ENCODE assay signal across 20 cellular contexts in the genomic region with DNA sequence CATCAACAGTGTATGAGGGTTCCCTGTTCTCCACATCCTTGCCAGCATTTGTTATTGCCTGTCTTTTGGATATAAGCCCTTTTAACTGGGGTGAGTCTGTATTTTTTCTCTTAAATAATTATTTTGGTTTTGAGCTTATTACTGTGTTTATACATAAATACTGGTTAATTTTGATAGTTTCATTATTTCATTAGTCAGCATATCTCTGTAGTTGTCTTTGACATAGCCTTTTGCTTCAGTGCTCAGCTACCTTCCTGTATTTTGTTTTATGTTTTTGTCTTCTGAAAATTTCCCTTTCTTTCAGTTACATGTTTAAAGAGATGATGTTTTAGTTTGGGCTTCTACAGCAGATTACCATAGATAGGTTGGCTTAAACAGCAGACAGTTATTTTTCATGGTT.
DNase-seq lines count a peak whose midpoint lies in the region; ATAC-seq, FAIRE-seq and TF ChIP-seq lines count a peak whose summit lies in the region.
"Had no signal": no experiment of that assay in that cellular context is flagged by ENCODE, and none has a peak within 500 bp of the region (broad histone marks: within the 10 kb centered on the region; RNA-seq: fewer than 3 reads in every experiment).

No MANE protein-coding gene starts in this region.

- H3K27me3 Mint-ChIP-seq in activated CD4-positive, alpha-beta T cell treated with anti-CD3 and anti-CD28 coated beads, Interleukin-2, amount 10 ng/mL, durations not matched to agents 7 days and 5 days, result no peaks in the 10 kb centered on the region
- no peaks in the 10 kb centered on the region for H3K27me3 Mint-ChIP-seq in activated CD4-positive, alpha-beta T cell treated with anti-CD3 and anti-CD28 coated beads for 36 hours
- H3K27me3 Mint-ChIP-seq in endothelial cell (ENCODE audit: unreplicated experiment) (no peaks in the 10 kb centered on the region), chondrocyte (ENCODE audit: low read depth) (no peaks in the 10 kb centered on the region)
- H3K27me3 Mint-ChIP-seq: CD4-positive, alpha-beta T cell; IgD-negative memory B cell had no signal

- no peaks in the 10 kb centered on the region for H3K27me3 ChIP-seq in MM.1S (replicated peaks; ENCODE audit: insufficient read depth, low read length)

- H3F3A ChIP-seq in MM.1S (ENCODE audit: insufficient read depth, low read length), result no peaks in the 10 kb centered on the region

- no peak overlapping the region for H2AFZ ChIP-seq in MM.1S (ENCODE audit: low read length)

- H3K27ac ChIP-seq in MM.1S (ENCODE audit: low read length) (no peak overlapping the region), kidney (ENCODE audit: low read depth in 2 of 2, low read length in 2 of 2) (no peak overlapping the region)
- H3K27ac ChIP-seq: 22Rv1 had no signal

- POLR2A ChIA-PET in activated CD4-positive, alpha-beta T cell treated with anti-CD3 and anti-CD28 coated beads, Interleukin-2, amount 10 ng/mL, durations not matched to agents 7 days and 5 days (lab: Charles Lee), result no interaction called here
- POLR2A ChIA-PET in activated CD4-positive, alpha-beta T cell treated with anti-CD3 and anti-CD28 coated beads for 36 hours (lab: Charles Lee), result no interaction called here

- H3K36me3 ChIP-seq in MM.1S (replicated peaks; ENCODE audit: insufficient read depth, low read length) (no peaks in the 10 kb centered on the region), kidney (ENCODE audit: control insufficient read depth in 1 of 2, insufficient read depth in 2 of 2, low read length in 2 of 2) (no peaks in the 10 kb centered on the region)

- peaks cover 3% of the 10 kb centered on the region for H3K36me3 Mint-ChIP-seq in activated CD4-positive, alpha-beta T cell treated with anti-CD3 and anti-CD28 coated beads, Interleukin-2, amount 10 ng/mL, durations not matched to agents 7 days and 5 days (ENCODE audit: low read depth)
- H3K36me3 Mint-ChIP-seq in activated CD4-positive, alpha-beta T cell treated with anti-CD3 and anti-CD28 coated beads for 36 hours (ENCODE audit: low read depth), result peaks cover 4% of the 10 kb centered on the region
- no peaks in the 10 kb centered on the region for H3K36me3 Mint-ChIP-seq in endothelial cell (ENCODE audit: low read depth, unreplicated experiment)
- H3K36me3 Mint-ChIP-seq in chondrocyte (ENCODE audit: low read depth), result peaks cover 1% of the 10 kb centered on the region

- no peak for ATAC-seq in activated CD4-positive, alpha-beta T cell treated with anti-CD3 and anti-CD28 coated beads for 36 hours
- ATAC-seq: GM12878 had no signal

- peak overlapping the region; percentile 55; the same call in 1 of the 2 replicates for H3K4me2 ChIP-seq in MM.1S (ENCODE audit: low read depth, low read length)

- intact Hi-C loops in activated CD4-positive, alpha-beta T cell treated with anti-CD3 and anti-CD28 coated beads for 36 hours (cut with DNase I, micrococcal nuclease), result no loop called here
- intact Hi-C loops in kidney (cut with DNase I), result no loop called here

- H3K4me1 ChIP-seq in MM.1S (ENCODE audit: low read length) (peaks cover 15% of the 10 kb centered on the region), kidney (ENCODE audit: control insufficient read depth in 1 of 2, insufficient read depth in 1 of 2, low read depth in 1 of 2, low read length in 2 of 2) (no peaks in the 10 kb centered on the region)

- H3K27ac Mint-ChIP-seq in activated CD4-positive, alpha-beta T cell treated with anti-CD3 and anti-CD28 coated beads, Interleukin-2, amount 10 ng/mL, durations not matched to agents 7 days and 5 days, result peak overlapping the region; percentile 10
- H3K27ac Mint-ChIP-seq in activated CD4-positive, alpha-beta T cell treated with anti-CD3 and anti-CD28 coated beads for 36 hours, result no peak overlapping the region
- peak overlapping the region; percentile 72 for H3K27ac Mint-ChIP-seq in endothelial cell (ENCODE audit: unreplicated experiment)
- no peak overlapping the region for H3K27ac Mint-ChIP-seq in chondrocyte (ENCODE audit: unreplicated experiment)
- H3K27ac Mint-ChIP-seq: CD4-positive, alpha-beta T cell; HFFc6; IgD-negative memory B cell had no signal

- FAIRE-seq in GM19239 (lab: Jason Lieb, UNC) (peak; percentile 62), kidney (lab: Jason Lieb, UNC) (no peak)
- FAIRE-seq: GM12878, GM18507 had no signal

- no peak for DNase-seq in activated CD4-positive, alpha-beta T cell treated with anti-CD3 and anti-CD28 coated beads, Interleukin-2, amount 10 ng/mL, durations not matched to agents 7 days and 5 days
- no peak for DNase-seq in activated CD4-positive, alpha-beta T cell treated with anti-CD3 and anti-CD28 coated beads for 36 hours
- DNase-seq in GM19239 (ENCODE audit: insufficient read length, low spot score) (no peak), MM.1S (no peak), endothelial cell (ENCODE audit: low spot score) (no peak), NCI-H1694 (lab: John Stamatoyannopoulos, UW) (no peak), chondrocyte (ENCODE audit: low spot score) (no peak), kidney (no peak)
- DNase-seq: AML-193; C1 segment of cervical spinal cord; Calu3; CD4-positive, alpha-beta T cell; DMS 273 treated with DMSO at 0.1 percent for 48 hours; GOT3; HCEC 1CT; HFFc6 had no signal

- TF ChIP-seq CTCF in MM.1S (IDR thresholded peaks at IDR 0.05; ENCODE audit: low read length) (no peak), endothelial cell (IDR thresholded peaks at IDR 0.05; ENCODE audit: unreplicated experiment) (no peak), chondrocyte (IDR thresholded peaks at IDR 0.05) (no peak), kidney (IDR thresholded peaks at IDR 0.05; ENCODE audit: borderline replicate concordance, extremely low read depth, insufficient read depth) (no peak)

- no peak overlapping the region for H3K9ac ChIP-seq in MM.1S (ENCODE audit: low read length)
- H3K9ac ChIP-seq in kidney (ENCODE audit: low read length in 2 of 2), result no peak overlapping the region

- H3K9me2 ChIP-seq in MM.1S (replicated peaks; ENCODE audit: insufficient read depth, low read length), result no peaks in the 10 kb centered on the region

- H4K20me1 ChIP-seq in MM.1S (ENCODE audit: insufficient read depth, low read length), result no peaks in the 10 kb centered on the region

- CTCF ChIA-PET in activated CD4-positive, alpha-beta T cell treated with anti-CD3 and anti-CD28 coated beads, Interleukin-2, amount 10 ng/mL, durations not matched to agents 7 days and 5 days (lab: Charles Lee), result no interaction called here
- CTCF ChIA-PET in activated CD4-positive, alpha-beta T cell treated with anti-CD3 and anti-CD28 coated beads for 36 hours (lab: Charles Lee), result no interaction called here

- H3K9me3 ChIP-seq in MM.1S (replicated peaks; ENCODE audit: insufficient read depth, low read length) (no peaks in the 10 kb centered on the region), kidney (ENCODE audit: control insufficient read depth in 1 of 2, low read length in 2 of 2) (no peaks in the 10 kb centered on the region)

- no peak overlapping the region for H3K4me3 Mint-ChIP-seq in activated CD4-positive, alpha-beta T cell treated with anti-CD3 and anti-CD28 coated beads, Interleukin-2, amount 10 ng/mL, durations not matched to agents 7 days and 5 days
- H3K4me3 Mint-ChIP-seq in activated CD4-positive, alpha-beta T cell treated with anti-CD3 and anti-CD28 coated beads for 36 hours, result no peak overlapping the region
- H3K4me3 Mint-ChIP-seq in endothelial cell (ENCODE audit: unreplicated experiment) (no peak overlapping the region), chondrocyte (ENCODE audit: unreplicated experiment) (no peak overlapping the region)
- H3K4me3 Mint-ChIP-seq: CD4-positive, alpha-beta T cell; HFFc6; IgD-negative memory B cell had no signal

- H3K4me3 ChIP-seq in MM.1S (ENCODE audit: low read length), result no peak overlapping the region
- no peak overlapping the region for H3K4me3 ChIP-seq in kidney (ENCODE audit: low read length in 2 of 2)
- H3K4me3 ChIP-seq: GM12878 had no signal

- peaks cover 6% of the 10 kb centered on the region for H3K4me1 Mint-ChIP-seq in activated CD4-positive, alpha-beta T cell treated with anti-CD3 and anti-CD28 coated beads, Interleukin-2, amount 10 ng/mL, durations not matched to agents 7 days and 5 days
- H3K4me1 Mint-ChIP-seq in activated CD4-positive, alpha-beta T cell treated with anti-CD3 and anti-CD28 coated beads for 36 hours, result peaks cover 16% of the 10 kb centered on the region
- H3K4me1 Mint-ChIP-seq in endothelial cell (ENCODE audit: unreplicated experiment) (peaks cover 11% of the 10 kb centered on the region), chondrocyte (ENCODE audit: low read depth) (peaks cover 39% of the 10 kb centered on the region)

- 0 out of 2 replicates have a peak, but pooled peaks cover 5% of the 10 kb centered on the region for H3K79me2 ChIP-seq in MM.1S (ENCODE audit: low read length)

- H3K9me3 Mint-ChIP-seq in activated CD4-positive, alpha-beta T cell treated with anti-CD3 and anti-CD28 coated beads, Interleukin-2, amount 10 ng/mL, durations not matched to agents 7 days and 5 days, result peaks cover 5% of the 10 kb centered on the region
- H3K9me3 Mint-ChIP-seq in activated CD4-positive, alpha-beta T cell treated with anti-CD3 and anti-CD28 coated beads for 36 hours (ENCODE audit: low read depth), result peaks cover 2% of the 10 kb centered on the region
- no peaks in the 10 kb centered on the region for H3K9me3 Mint-ChIP-seq in endothelial cell (ENCODE audit: unreplicated experiment)
- peaks cover 2% of the 10 kb centered on the region for H3K9me3 Mint-ChIP-seq in chondrocyte (ENCODE audit: low read depth)
- H3K9me3 Mint-ChIP-seq: HFFc6 had no signal

Comparison
In these comparisons a context has a peak if more than half of its experiments do, and no peak if none do; other contexts are left out.
1. H3K27ac Mint-ChIP-seq: peak in activated CD4-positive, alpha-beta T cell treated with anti-CD3 and anti-CD28 coated beads, Interleukin-2, amount 10 ng/mL, durations not matched to agents 7 days and 5 days (single experiment) and endothelial cell (single experiment); none in activated CD4-positive, alpha-beta T cell treated with anti-CD3 and anti-CD28 coated beads for 36 hours (single experiment) and chondrocyte (single experiment).